In the genomic region with DNA sequence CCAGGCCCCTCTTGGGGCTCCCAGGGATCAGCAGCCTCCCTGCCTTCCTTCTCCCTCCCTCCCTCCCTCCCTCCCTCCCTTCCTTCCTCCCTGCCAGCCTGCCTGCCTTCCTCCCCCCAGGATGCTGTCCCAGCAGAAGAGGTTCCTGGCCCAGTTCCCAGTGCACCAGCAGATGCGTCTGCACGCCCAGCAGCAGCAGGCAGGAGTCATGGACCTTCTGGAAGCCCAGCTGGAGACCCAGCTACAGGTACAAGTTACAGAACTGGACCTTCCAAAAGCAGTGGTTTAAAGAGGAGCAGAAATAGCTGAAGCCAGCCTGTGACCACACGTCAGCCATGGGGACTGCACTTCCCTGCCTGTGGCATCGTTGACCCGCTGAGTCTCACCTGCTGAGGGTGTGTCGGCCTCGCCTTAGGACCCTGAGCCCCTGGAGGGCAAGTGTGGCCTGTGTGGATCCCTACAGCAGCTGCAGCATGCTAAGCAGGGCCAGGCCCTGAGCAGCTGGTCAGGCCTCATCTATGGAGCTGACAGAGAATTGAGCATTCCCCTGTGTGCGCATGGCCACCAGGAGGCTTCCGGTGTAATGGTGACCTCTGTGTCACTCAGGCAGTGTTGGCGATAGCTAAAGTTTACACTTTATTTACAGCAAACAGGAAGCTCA, we compare ENCODE assay signal across 17 cellular contexts.
DNase-seq lines count a peak whose midpoint lies in the region; ATAC-seq and TF ChIP-seq lines count a peak whose summit lies in the region.
"Had no signal": no experiment of that assay in that cellular context is flagged by ENCODE, and none has a peak within 500 bp of the region (broad histone marks: within the 10 kb centered on the region; RNA-seq: fewer than 3 reads in every experiment).

No MANE protein-coding gene starts in this region.

- H3K36me3 ChIP-seq in SK-N-SH (replicated peaks in 1 of 2; ENCODE audit: control insufficient read depth in 1 of 2, insufficient read depth in 2 of 2, low read length in 1 of 2) (peaks cover 10 to 49% of the 10 kb centered on the region in 2 experiments), testis (ENCODE audit: low read depth, missing control alignments) (no peaks in the 10 kb centered on the region)

- H3K27me3 Mint-ChIP-seq in T-helper 17 cell: peaks cover 6% of the 10 kb centered on the region
- H3K27me3 Mint-ChIP-seq in activated T-cell treated with anti-CD3 and anti-CD28 coated beads, Interleukin-2, amount 50 U/mL, for 72 hours (ENCODE audit: low read depth): no peaks in the 10 kb centered on the region
- H3K27me3 Mint-ChIP-seq: natural killer cell treated with Interleukin-12 subunit alpha and Interleukin-12 subunit beta and Interleukin-15 and Interleukin-18, amount 100 ng/mL, for 72 hours had no signal

- H3K4me1 ChIP-seq in SK-N-SH (ENCODE audit: control insufficient read depth in 1 of 2, insufficient read depth in 2 of 2, low read depth in 1 of 2, low read length in 1 of 2) (peaks cover 0 to 11% of the 10 kb centered on the region in 2 experiments; a peak in 1 of 4 replicates), testis (no peaks in the 10 kb centered on the region)
- H3K4me1 ChIP-seq: upper lobe of right lung had no signal

- no peak overlapping the region for H3K9ac ChIP-seq in SK-N-SH

- H3K79me2 ChIP-seq in SK-N-SH (ENCODE audit: insufficient read depth): no peaks in the 10 kb centered on the region
- H3K79me2 ChIP-seq: hepatocyte had no signal

- TF ChIP-seq CTCF in SK-N-SH (IDR thresholded peaks at IDR 0.05): no peak
- no peak for TF ChIP-seq CTCF in testis (IDR thresholded peaks at IDR 0.05)

- H3K9me2 ChIP-seq in SK-N-SH: no peaks in the 10 kb centered on the region

- H3K36me3 Mint-ChIP-seq in T-helper 17 cell (ENCODE audit: low read depth): no peaks in the 10 kb centered on the region
- H3K36me3 Mint-ChIP-seq in activated T-cell treated with anti-CD3 and anti-CD28 coated beads, Interleukin-2, amount 50 U/mL, for 72 hours (ENCODE audit: insufficient read depth in 2 of 2): no peaks in the 10 kb centered on the region
- H3K36me3 Mint-ChIP-seq: natural killer cell treated with Interleukin-12 subunit alpha and Interleukin-12 subunit beta and Interleukin-15 and Interleukin-18, amount 100 ng/mL, for 72 hours had no signal

- H3K27ac Mint-ChIP-seq in T-helper 17 cell: no peak overlapping the region
- H3K27ac Mint-ChIP-seq in activated T-cell treated with anti-CD3 and anti-CD28 coated beads, Interleukin-2, amount 50 U/mL, for 72 hours: no peak overlapping the region
- H3K27ac Mint-ChIP-seq: GM23338; natural killer cell treated with Interleukin-12 subunit alpha and Interleukin-12 subunit beta and Interleukin-15 and Interleukin-18, amount 100 ng/mL, for 72 hours had no signal

- ATAC-seq in T-helper 17 cell: no peak
- no peak for ATAC-seq in activated T-cell treated with anti-CD3 and anti-CD28 coated beads, Interleukin-2, amount 50 U/mL, for 72 hours (replicated peaks in 1 of 2)
- ATAC-seq: GM23338; natural killer cell treated with Interleukin-12 subunit alpha and Interleukin-12 subunit beta and Interleukin-15 and Interleukin-18, amount 100 ng/mL, for 72 hours; PC-3; upper lobe of right lung had no signal

- DNase-seq in DMS 273 (lab: John Stamatoyannopoulos, UW; ENCODE audit: unreplicated experiment) (peak; percentile 94), NCI-H2029 treated with DMSO at 0.1 percent for 48 hours (lab: John Stamatoyannopoulos, UW) (peak; percentile 35), SK-N-SH (peak; percentile 50), lung microvascular endothelial cell (ENCODE audit: low read depth in 2 of 2) (peak; percentile 32 to 48), T-helper 17 cell (no peak), iPS-NIHi7 (ENCODE audit: extremely low spot score) (no peak), testis (no peak)
- no peak for DNase-seq in activated T-cell treated with anti-CD3 and anti-CD28 coated beads, Interleukin-2, amount 50 U/mL, for 72 hours
- DNase-seq: activated CD4-positive, alpha-beta T cell treated with anti-CD3 and anti-CD28 coated beads for 48 hours; GDM1; PC-3; retina; upper lobe of right lung had no signal

- 72% methylated on average over 5 of the region's 10 CpGs for WGBS in SK-N-SH (ENCODE audit: low lambda C conversion rate)
- WGBS in testis, 2 donors: 74% methylated on average over 9 to 10 of the region's 10 CpGs

- no peaks in the 10 kb centered on the region for H3K4me1 Mint-ChIP-seq in T-helper 17 cell
- H3K4me1 Mint-ChIP-seq in activated T-cell treated with anti-CD3 and anti-CD28 coated beads, Interleukin-2, amount 50 U/mL, for 72 hours (ENCODE audit: low read depth): no peaks in the 10 kb centered on the region
- H3K4me1 Mint-ChIP-seq: GM23338 had no signal

- H3K9me3 ChIP-seq in SK-N-SH (no peaks in the 10 kb centered on the region), T-helper 17 cell (ENCODE audit: control insufficient read depth, low read length, poor library complexity, severe bottlenecking) (no peaks in the 10 kb centered on the region), testis (no peaks in the 10 kb centered on the region)
- H3K9me3 ChIP-seq: upper lobe of right lung had no signal

- no peak for TF ChIP-seq POLR2A in testis (IDR thresholded peaks at IDR 0.05)

- H3K27me3 ChIP-seq in SK-N-SH (ENCODE audit: insufficient read depth): no peaks in the 10 kb centered on the region
- no peaks in the 10 kb centered on the region for H3K27me3 ChIP-seq in testis
- H3K27me3 ChIP-seq: hepatocyte, upper lobe of right lung had no signal

- intact Hi-C loops in testis (cut with DNase I; ENCODE audit: low total_unique reads): no loop called here

- no peak for TF ChIP-seq EP300 in SK-N-SH (IDR thresholded peaks at IDR 0.05; ENCODE audit: borderline replicate concordance in 1 of 2, low read depth in 1 of 2, low read length in 1 of 2)

- no peak overlapping the region for H2AFZ ChIP-seq in SK-N-SH (ENCODE audit: low read depth)
- H2AFZ ChIP-seq: GM23338, hepatocyte had no signal

- no peak overlapping the region for H3K4me3 Mint-ChIP-seq in T-helper 17 cell
- no peak overlapping the region for H3K4me3 Mint-ChIP-seq in activated T-cell treated with anti-CD3 and anti-CD28 coated beads, Interleukin-2, amount 50 U/mL, for 72 hours
- H3K4me3 Mint-ChIP-seq: GM23338; natural killer cell treated with Interleukin-12 subunit alpha and Interleukin-12 subunit beta and Interleukin-15 and Interleukin-18, amount 100 ng/mL, for 72 hours had no signal

- no peak overlapping the region for H3K4me3 ChIP-seq in SK-N-SH (ENCODE audit: low read depth in 2 of 2, low read length in 1 of 2)
- no peak overlapping the region for H3K4me3 ChIP-seq in testis
- H3K4me3 ChIP-seq: GM23338, hepatocyte, upper lobe of right lung had no signal

- H3K27ac ChIP-seq in SK-N-SH (ENCODE audit: low read depth in 2 of 2, low read length in 1 of 2) (peak overlapping the region in 1 of 2 experiments; percentile 44; a peak in 2 of 4 replicates), testis (no peak overlapping the region)
- H3K27ac ChIP-seq: C4-2B, hepatocyte, upper lobe of right lung had no signal

- CTCF ChIA-PET in SK-N-SH (lab: Yijun Ruan, JAX): interaction anchor here (1.0 to 3.2 kb wide), 5 partner anchors 13 to 190 kb away, joined by 3 to 11 read pairs (median 5); no protein-coding TSS in a partner anchor

- H3K4me2 ChIP-seq in SK-N-SH: no peak overlapping the region
- H3K4me2 ChIP-seq: GM23338, hepatocyte had no signal

- no peak for TF ChIP-seq RAD21 in SK-N-SH (IDR thresholded peaks at IDR 0.05; ENCODE audit: low read length)

- no peaks in the 10 kb centered on the region for H4K20me1 ChIP-seq in SK-N-SH (ENCODE audit: insufficient read depth)

- H3F3A ChIP-seq in SK-N-SH (replicated peaks; ENCODE audit: insufficient read depth): no peaks in the 10 kb centered on the region

- POLR2A ChIA-PET in SK-N-SH (lab: Yijun Ruan, JAX): no interaction called here

- H3K9me3 Mint-ChIP-seq in activated T-cell treated with anti-CD3 and anti-CD28 coated beads, Interleukin-2, amount 50 U/mL, for 72 hours: no peaks in the 10 kb centered on the region
- H3K9me3 Mint-ChIP-seq: GM23338; natural killer cell treated with Interleukin-12 subunit alpha and Interleukin-12 subunit beta and Interleukin-15 and Interleukin-18, amount 100 ng/mL, for 72 hours had no signal

TF ChIP-seq in SK-N-SH, 30 proteins besides CTCF, POLR2A, EP300 and RAD21 (continues in another document):
- TF ChIP-seq, protein P1, sequence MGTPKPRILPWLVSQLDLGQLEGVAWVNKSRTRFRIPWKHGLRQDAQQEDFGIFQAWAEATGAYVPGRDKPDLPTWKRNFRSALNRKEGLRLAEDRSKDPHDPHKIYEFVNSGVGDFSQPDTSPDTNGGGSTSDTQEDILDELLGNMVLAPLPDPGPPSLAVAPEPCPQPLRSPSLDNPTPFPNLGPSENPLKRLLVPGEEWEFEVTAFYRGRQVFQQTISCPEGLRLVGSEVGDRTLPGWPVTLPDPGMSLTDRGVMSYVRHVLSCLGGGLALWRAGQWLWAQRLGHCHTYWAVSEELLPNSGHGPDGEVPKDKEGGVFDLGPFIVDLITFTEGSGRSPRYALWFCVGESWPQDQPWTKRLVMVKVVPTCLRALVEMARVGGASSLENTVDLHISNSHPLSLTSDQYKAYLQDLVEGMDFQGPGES (IDR thresholded peaks at IDR 0.05; ENCODE audit: low read depth, low read length): no peak
- TF ChIP-seq FOSL2 (IDR thresholded peaks at IDR 0.05; ENCODE audit: borderline replicate concordance, low read depth): no peak
- TF ChIP-seq, protein P2, sequence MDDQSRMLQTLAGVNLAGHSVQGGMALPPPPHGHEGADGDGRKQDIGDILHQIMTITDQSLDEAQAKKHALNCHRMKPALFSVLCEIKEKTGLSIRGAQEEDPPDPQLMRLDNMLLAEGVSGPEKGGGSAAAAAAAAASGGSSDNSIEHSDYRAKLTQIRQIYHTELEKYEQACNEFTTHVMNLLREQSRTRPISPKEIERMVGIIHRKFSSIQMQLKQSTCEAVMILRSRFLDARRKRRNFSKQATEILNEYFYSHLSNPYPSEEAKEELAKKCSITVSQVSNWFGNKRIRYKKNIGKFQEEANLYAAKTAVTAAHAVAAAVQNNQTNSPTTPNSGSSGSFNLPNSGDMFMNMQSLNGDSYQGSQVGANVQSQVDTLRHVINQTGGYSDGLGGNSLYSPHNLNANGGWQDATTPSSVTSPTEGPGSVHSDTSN (IDR thresholded peaks at IDR 0.05): no peak
- no peak for TF ChIP-seq NRF1 (IDR thresholded peaks at IDR 0.05; ENCODE audit: low read depth, low read length)
- no peak for TF ChIP-seq CHD2 (IDR thresholded peaks at IDR 0.05; ENCODE audit: low read length, partially characterized antibody)

Comparison
In these comparisons a context has a peak if more than half of its experiments do, and no peak if none do; other contexts are left out.
1. DNase-seq: peak in DMS 273 (single experiment), NCI-H2029 treated with DMSO at 0.1 percent for 48 hours (single experiment), SK-N-SH (single experiment) and lung microvascular endothelial cell (2 of 2); none in T-helper 17 cell (0 of 3), activated T-cell treated with anti-CD3 and anti-CD28 coated beads, Interleukin-2, amount 50 U/mL, for 72 hours (0 of 2), iPS-NIHi7 (single experiment) and testis (single experiment).